In the genomic region with DNA sequence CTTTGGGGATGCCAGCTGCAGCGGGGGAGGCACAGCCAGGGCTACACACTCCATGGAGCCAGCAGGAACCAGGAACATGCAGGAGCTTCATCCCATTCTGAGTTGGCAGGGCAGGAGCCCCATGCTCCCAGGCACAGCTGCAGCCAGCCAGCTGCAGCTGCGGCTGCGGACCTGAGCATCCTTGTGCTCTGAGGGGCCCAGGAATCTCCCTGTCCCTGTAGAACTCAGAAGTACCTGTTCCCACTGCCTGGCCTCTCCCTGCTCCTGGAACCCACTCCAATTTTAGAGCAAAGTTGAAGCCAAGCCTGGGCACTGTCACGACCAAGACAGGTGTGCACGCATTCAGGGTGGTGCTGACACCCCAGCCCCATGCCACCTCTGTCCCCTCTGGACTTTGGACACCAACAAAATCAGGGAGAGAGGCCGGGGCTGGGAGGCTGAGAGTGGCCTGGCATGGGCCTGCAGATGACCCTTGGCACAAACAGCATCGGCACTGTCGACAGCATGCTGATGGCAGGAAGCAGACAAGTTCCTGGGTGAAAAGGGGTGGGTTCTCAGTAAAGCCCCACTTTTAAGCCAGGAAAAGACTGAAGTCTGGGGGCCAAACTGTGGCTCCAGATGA, we compare ENCODE assay signal across 21 cellular contexts.
A peak's percentile ranks its signal among the peaks of the same experiment; 100 is the strongest.
DNase-seq lines count a peak whose midpoint lies in the region; ATAC-seq, FAIRE-seq and TF ChIP-seq lines count a peak whose summit lies in the region.
"Had no signal": no experiment of that assay in that cellular context is flagged by ENCODE, and none has a peak within 500 bp of the region (broad histone marks: within the 10 kb centered on the region; RNA-seq: fewer than 3 reads in every experiment).

No MANE protein-coding gene starts in this region.

- no peak for TF ChIP-seq POLR2A in spleen (IDR thresholded peaks at IDR 0.05)

- no peak overlapping the region for H3K4me3 ChIP-seq in Karpas-422 (ENCODE audit: low read length)
- no peak overlapping the region for H3K4me3 ChIP-seq in kidney (ENCODE audit: low read length in 2 of 2)
- H3K4me3 ChIP-seq in spleen: no peak overlapping the region
- H3K4me3 ChIP-seq in neural progenitor cell: no peak overlapping the region

- no peak overlapping the region for H2AFZ ChIP-seq in Karpas-422 (ENCODE audit: low read length)
- no peak overlapping the region for H2AFZ ChIP-seq in neural progenitor cell (replicated peaks)

- H3K9ac ChIP-seq in Karpas-422 (ENCODE audit: low read length) (no peak overlapping the region), kidney (ENCODE audit: low read length in 2 of 2) (no peak overlapping the region), neural progenitor cell (no peak overlapping the region)

- H3K9me3 Mint-ChIP-seq in neural progenitor cell: no peaks in the 10 kb centered on the region
- H3K9me3 Mint-ChIP-seq in activated T-cell treated with anti-CD3 and anti-CD28 coated beads, Interleukin-2, amount 50 U/mL, for 72 hours: peaks cover 0 to 3% of the 10 kb centered on the region in 2 donors

- FAIRE-seq in kidney (lab: Jason Lieb, UNC) (no peak), RCC 7860 (lab: Jason Lieb, UNC) (no peak)
- FAIRE-seq: A204.1, D721Med, G401.6, GM12891, H1 had no signal

- no peak for ATAC-seq in activated T-cell treated with anti-CD3 and anti-CD28 coated beads, Interleukin-2, amount 50 U/mL, for 72 hours (replicated peaks in 1 of 2)
- ATAC-seq: CD8-positive, alpha-beta T cell had no signal

- H3K27ac Mint-ChIP-seq in neural progenitor cell: no peak overlapping the region
- H3K27ac Mint-ChIP-seq in activated T-cell treated with anti-CD3 and anti-CD28 coated beads, Interleukin-2, amount 50 U/mL, for 72 hours: no peak overlapping the region
- H3K27ac Mint-ChIP-seq: CD8-positive, alpha-beta T cell; HFFc6 had no signal

- H4K20me1 ChIP-seq in Karpas-422 (ENCODE audit: insufficient read depth, low read depth, low read length): no peaks in the 10 kb centered on the region
- H4K20me1 ChIP-seq in neural progenitor cell (ENCODE audit: low read depth): no peaks in the 10 kb centered on the region

- no peaks in the 10 kb centered on the region for H3K4me1 ChIP-seq in Karpas-422 (ENCODE audit: low read length)
- H3K4me1 ChIP-seq in kidney (ENCODE audit: control insufficient read depth in 1 of 2, insufficient read depth in 1 of 2, low read depth in 1 of 2, low read length in 2 of 2): no peaks in the 10 kb centered on the region
- H3K4me1 ChIP-seq in spleen: no peaks in the 10 kb centered on the region
- peaks cover 9% of the 10 kb centered on the region for H3K4me1 ChIP-seq in neural progenitor cell
- H3K4me1 ChIP-seq: BE2C had no signal

- DNase-seq in Karpas-422 (peak; percentile 9), kidney (peak; percentile 74), spleen (peak; percentile 68), RCC 7860 (ENCODE audit: low spot score) (no peak), neural progenitor cell (ENCODE audit: low spot score) (no peak)
- DNase-seq in activated T-cell treated with anti-CD3 and anti-CD28 coated beads, Interleukin-2, amount 50 U/mL, for 1 hour: no peak
- DNase-seq in activated T-cell treated with anti-CD3 and anti-CD28 coated beads, Interleukin-2, amount 50 U/mL, for 72 hours: no peak
- DNase-seq: BE2C; CD8-positive, alpha-beta T cell; COR-L47; DMS153; DMS79 treated with DMSO at 0.1 percent for 48 hours; EL; HCEC 1CT; HFFc6 had no signal

- H3K27me3 ChIP-seq in Karpas-422 (ENCODE audit: low read length): no peaks in the 10 kb centered on the region
- H3K27me3 ChIP-seq in spleen (replicated peaks in 1 of 7): no peaks in the 10 kb centered on the region
- no peaks in the 10 kb centered on the region for H3K27me3 ChIP-seq in neural progenitor cell
- H3K27me3 ChIP-seq: BE2C had no signal

- no peaks in the 10 kb centered on the region for H3F3A ChIP-seq in neural progenitor cell (ENCODE audit: low read depth)

- no peaks in the 10 kb centered on the region for H3K27me3 Mint-ChIP-seq in neural progenitor cell (ENCODE audit: insufficient read depth, low read depth)
- H3K27me3 Mint-ChIP-seq in activated T-cell treated with anti-CD3 and anti-CD28 coated beads, Interleukin-2, amount 50 U/mL, for 72 hours (ENCODE audit: low read depth): no peaks in the 10 kb centered on the region

- no peaks in the 10 kb centered on the region for H3K9me2 ChIP-seq in Karpas-422 (replicated peaks; ENCODE audit: insufficient read depth, low read length)

- intact Hi-C loops in kidney (cut with DNase I) (no loop called here), spleen (cut with DNase I; ENCODE audit: low total_unique reads) (no loop called here)

- H3K4me2 ChIP-seq in Karpas-422 (ENCODE audit: low read depth, low read length, poor library complexity, severe bottlenecking) (no peak overlapping the region), neural progenitor cell (no peak overlapping the region)

- WGBS in spleen, 5 donors: 71 to 96% (median 84%) methylated on average over 7 to 8 of the region's 8 CpGs

- no peaks in the 10 kb centered on the region for H3K4me1 Mint-ChIP-seq in neural progenitor cell
- no peaks in the 10 kb centered on the region for H3K4me1 Mint-ChIP-seq in activated T-cell treated with anti-CD3 and anti-CD28 coated beads, Interleukin-2, amount 50 U/mL, for 72 hours (ENCODE audit: low read depth)

- H3K36me3 ChIP-seq in Karpas-422 (ENCODE audit: insufficient read depth, low read length) (no peaks in the 10 kb centered on the region), kidney (ENCODE audit: control insufficient read depth in 1 of 2, insufficient read depth in 2 of 2, low read length in 2 of 2) (no peaks in the 10 kb centered on the region), spleen (no peaks in the 10 kb centered on the region), neural progenitor cell (no peaks in the 10 kb centered on the region)
- H3K36me3 ChIP-seq: BE2C had no signal

- H3K9me3 ChIP-seq in Karpas-422 (ENCODE audit: low read length) (peaks cover 9% of the 10 kb centered on the region; the same call in 1 of the 2 replicates), kidney (ENCODE audit: control insufficient read depth in 1 of 2, low read length in 2 of 2) (no peaks in the 10 kb centered on the region), spleen (peaks cover 0 to 3% (median 0%) of the 10 kb centered on the region in 8 donors), neural progenitor cell (ENCODE audit: low read depth) (no peaks in the 10 kb centered on the region)
- H3K9me3 ChIP-seq: BE2C had no signal

- H3K36me3 Mint-ChIP-seq in neural progenitor cell: no peaks in the 10 kb centered on the region
- no peaks in the 10 kb centered on the region for H3K36me3 Mint-ChIP-seq in activated T-cell treated with anti-CD3 and anti-CD28 coated beads, Interleukin-2, amount 50 U/mL, for 72 hours (ENCODE audit: insufficient read depth in 2 of 2)
- H3K36me3 Mint-ChIP-seq: CD8-positive, alpha-beta T cell had no signal

- H3K27ac ChIP-seq in Karpas-422 (ENCODE audit: low read length) (no peak overlapping the region), kidney (ENCODE audit: low read depth in 2 of 2, low read length in 2 of 2) (no peak overlapping the region), spleen (no peak overlapping the region), neural progenitor cell (no peak overlapping the region)
- H3K27ac ChIP-seq: C4-2B had no signal

- H3K79me2 ChIP-seq in Karpas-422 (ENCODE audit: low read length) (no peaks in the 10 kb centered on the region), neural progenitor cell (ENCODE audit: low read depth) (no peaks in the 10 kb centered on the region)

- TF ChIP-seq CTCF in kidney (IDR thresholded peaks at IDR 0.05; ENCODE audit: borderline replicate concordance, extremely low read depth, insufficient read depth) (no peak), spleen (IDR thresholded peaks at IDR 0.05 in 8 of 11, conservative IDR thresholded peaks at IDR 0.05 in 3 of 11) (no peak), neural progenitor cell (IDR thresholded peaks at IDR 0.05) (no peak)

- H3K4me3 Mint-ChIP-seq in neural progenitor cell: no peak overlapping the region
- no peak overlapping the region for H3K4me3 Mint-ChIP-seq in activated T-cell treated with anti-CD3 and anti-CD28 coated beads, Interleukin-2, amount 50 U/mL, for 72 hours
- H3K4me3 Mint-ChIP-seq: CD8-positive, alpha-beta T cell; HFFc6 had no signal

Comparison
In these comparisons a context has a peak if more than half of its experiments do, and no peak if none do; other contexts are left out.
1. DNase-seq: peak in Karpas-422 (single experiment), kidney (single experiment) and spleen (single experiment); none in activated T-cell treated with anti-CD3 and anti-CD28 coated beads, Interleukin-2, amount 50 U/mL, for 1 hour (single experiment), RCC 7860 (single experiment), neural progenitor cell (single experiment) and activated T-cell treated with anti-CD3 and anti-CD28 coated beads, Interleukin-2, amount 50 U/mL, for 72 hours (0 of 2).